Comparison of ENCODE assay signal across 8 cellular contexts in the genomic region with DNA sequence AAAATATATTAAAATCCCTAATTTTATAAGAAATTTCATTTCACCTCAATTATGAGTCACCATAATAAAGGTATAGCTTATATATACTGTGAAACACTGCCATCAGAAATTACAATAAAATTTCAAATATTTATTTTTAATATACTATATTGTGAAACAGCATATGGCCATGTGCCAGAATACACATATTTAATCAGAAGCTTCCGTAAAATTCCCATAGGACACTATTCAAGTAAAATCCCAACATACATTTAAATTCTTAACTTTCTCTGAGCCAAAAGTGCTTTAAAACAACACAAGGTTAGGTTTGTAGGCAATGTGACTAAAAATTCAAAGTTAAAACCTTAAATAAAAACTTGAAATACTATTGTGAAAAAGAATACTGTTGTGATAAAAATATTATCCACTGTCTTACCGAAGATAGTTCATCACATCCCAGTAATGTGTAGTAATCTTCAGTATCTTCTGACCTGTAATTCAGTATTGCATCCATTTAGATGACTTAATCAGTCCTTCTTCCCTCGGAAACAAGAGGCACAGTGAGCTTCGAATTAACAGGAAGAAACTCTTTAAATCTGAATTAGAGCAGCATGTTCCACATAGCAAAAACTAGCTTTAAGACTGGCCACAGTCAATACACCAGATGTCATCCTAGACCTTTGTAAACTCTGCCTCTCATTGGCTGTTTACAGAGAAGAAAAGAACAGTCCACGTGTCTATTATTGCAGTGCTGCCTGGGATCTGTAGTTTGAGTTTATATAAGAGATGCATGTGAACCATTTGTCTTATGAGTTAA. TPM values are rescaled to one million over a fixed set of nuclear protein-coding genes. Genes with fewer than 3 reads are reported as not detected.
DNase-seq lines count a peak whose midpoint lies in the region; ATAC-seq and TF ChIP-seq lines count a peak whose summit lies in the region.

DNAJC12 (minus strand) TSS at position 670 of the 796 bp plus-strand sequence; CDS start at position 493, 177 bp downstream.

- H3K9me3 ChIP-seq in IMR-90 (ENCODE audit: control insufficient read depth, insufficient read depth, low read length) (peaks cover 5% of the 10 kb centered on the region; the same call in 1 of the 2 replicates), Panc1 (ENCODE audit: control insufficient read depth, insufficient read depth, low read depth, low read length) (no peaks in the 10 kb centered on the region), aorta (ENCODE audit: control insufficient read depth, low read length) (peaks cover 2% of the 10 kb centered on the region)

- BruUV-seq in IMR-90 (replicated peaks; lab: Mats Ljungman, UMichigan), result no TSS peak
- BruUV-seq in Panc1 (replicated peaks; lab: Mats Ljungman, UMichigan), result no TSS peak

- H3K18ac ChIP-seq in IMR-90 (ENCODE audit: low read depth, low read length), result peak within 1 kb of the TSS; percentile 24

- TF ChIP-seq POLR2A in IMR-90 (IDR thresholded peaks at IDR 0.05; ENCODE audit: low read depth, low read length), result no peak

- H3K36me3 ChIP-seq in IMR-90 (ENCODE audit: control insufficient read depth, insufficient read depth, low read length) (no peaks in the 10 kb centered on the region), Panc1 (ENCODE audit: control insufficient read depth, insufficient read depth, low read length) (no peaks in the 10 kb centered on the region), aorta (ENCODE audit: control insufficient read depth in 1 of 2, insufficient read depth in 2 of 2, low read length in 1 of 2) (no peaks in the 10 kb centered on the region)

- H3K4me2 ChIP-seq in IMR-90 (ENCODE audit: low read depth, low read length), result peak within 1 kb of the TSS; percentile 82

- H3K56ac ChIP-seq in IMR-90 (ENCODE audit: extremely low read depth, insufficient read depth, low read length), result no peak within 1 kb of the TSS

- TF ChIP-seq CTCF in IMR-90 (conservative IDR thresholded peaks at IDR 0.05; ENCODE audit: low read depth, low read length) (no peak), Panc1 (IDR thresholded peaks at IDR 0.05) (no peak)

- H2AFZ ChIP-seq in IMR-90 (replicated peaks; ENCODE audit: low read length, poor library complexity), result no peak within 1 kb of the TSS

- in situ Hi-C loops in IMR-90 (cut with MboI; ENCODE audit: low sequenced_read_pairs), result no loop called here
- in situ Hi-C loops in Panc1 (cut with HindIII; ENCODE audit: low pct_unique_long_range_greater_than_20kb, low sequenced_read_pairs), result no loop called here

- POLR2A ChIA-PET in IMR-90 (lab: Charles Lee; ENCODE audit: unreplicated experiment) (no interaction called here), Panc1 (lab: Charles Lee) (no interaction called here)

- peak within 1 kb of the TSS; percentile 17; the same call in 1 of the 2 replicates for H3K4me3 ChIP-seq in IMR-90 (ENCODE audit: insufficient read depth, low read depth, low read length)
- H3K4me3 ChIP-seq in Panc1 (ENCODE audit: low read depth in 2 of 2, low read length in 2 of 2), result peak within 1 kb of the TSS; percentile 2 to 4; a peak in 1 of 4 replicates
- H3K4me3 ChIP-seq in aorta (ENCODE audit: low read length in 2 of 2), result peak within 1 kb of the TSS in 1 of 2 donors; percentile 41

- dilution Hi-C loops in IMR-90 (cut with HindIII; ENCODE audit: low sequenced_read_pairs, unreplicated experiment), result no loop called here

- TF ChIP-seq RAD21 in IMR-90 (IDR thresholded peaks at IDR 0.05; ENCODE audit: low read length), result no peak

- H3K4ac ChIP-seq in IMR-90 (ENCODE audit: low read depth, low read length), result no peak within 1 kb of the TSS

- no peak within 1 kb of the TSS; the same call in 1 of the 2 replicates for H4K5ac ChIP-seq in IMR-90 (ENCODE audit: low read depth, low read length)

- no peak within 1 kb of the TSS for H2BK5ac ChIP-seq in IMR-90 (ENCODE audit: low read depth, low read length, poor library complexity, severe bottlenecking)

- H3K4me1 ChIP-seq in IMR-90 (ENCODE audit: control insufficient read depth, insufficient read depth, low read length) (no peaks in the 10 kb centered on the region), Panc1 (ENCODE audit: control insufficient read depth, insufficient read depth, low read length) (no peaks in the 10 kb centered on the region), aorta (ENCODE audit: control insufficient read depth in 1 of 2, insufficient read depth in 2 of 2, low read length in 2 of 2) (no peaks in the 10 kb centered on the region)

- DNase-seq in Ammon's horn (ENCODE audit: low spot score), result peak; percentile 90
- DNase-seq in IMR-90, result peak; percentile 82
- DNase-seq in Panc1 (ENCODE audit: low read depth, low spot score), result no peak
- DNase-seq in cerebellum (ENCODE audit: low spot score), result peak; percentile 91
- DNase-seq in medulla oblongata (ENCODE audit: extremely low spot score), result peak; percentile 91
- DNase-seq in aorta, result no peak

- no peak within 1 kb of the TSS for H2BK15ac ChIP-seq in IMR-90 (ENCODE audit: low read depth, low read length)

- H2AK5ac ChIP-seq in IMR-90 (ENCODE audit: low read depth, low read length), result no peak within 1 kb of the TSS

- no peak within 1 kb of the TSS for H2AK9ac ChIP-seq in IMR-90 (replicated peaks; ENCODE audit: low read depth, low read length, poor library complexity)

- H4K8ac ChIP-seq in IMR-90 (ENCODE audit: low read depth in 2 of 2, low read length in 2 of 2), result peak within 1 kb of the TSS; percentile 43 to 76; a peak in 3 of 4 replicates

- ATAC-seq in GM18868 (IDR thresholded peaks at IDR 0.05; ENCODE audit: unreplicated experiment), result peak; percentile 97
- peak; percentile 98 for ATAC-seq in IMR-90 (ENCODE audit: low read depth)
- ATAC-seq in Panc1, result peak; percentile 86
- peak; percentile 80 for ATAC-seq in aorta (ENCODE audit: low FRiP score)
- ATAC-seq in HG02970 (IDR thresholded peaks at IDR 0.05; ENCODE audit: low FRiP score, unreplicated experiment), result no peak

- H3K27ac ChIP-seq in IMR-90 (ENCODE audit: insufficient read depth, low read length) (no peak within 1 kb of the TSS; the same call in 1 of the 2 replicates), Panc1 (ENCODE audit: low read length) (no peak within 1 kb of the TSS), aorta (ENCODE audit: low read depth in 1 of 2, low read length in 2 of 2) (no peak within 1 kb of the TSS)

- peaks cover 4% of the 10 kb centered on the region; the same call in 1 of the 2 replicates for H3K9me1 ChIP-seq in IMR-90 (ENCODE audit: insufficient read depth, low read length)

- no peaks in the 10 kb centered on the region for H4K20me1 ChIP-seq in IMR-90 (ENCODE audit: insufficient read depth, low read length)

- intact Hi-C loops in IMR-90 (cut with micrococcal nuclease) (no loop called here), Panc1 (cut with micrococcal nuclease; ENCODE audit: unreplicated experiment) (no loop called here), aorta (cut with DNase I) (no loop called here)

- CTCF ChIA-PET in IMR-90 (lab: Yijun Ruan, JAX) (interaction anchor here (1.0 kb wide), 2 partner anchors 9 to 17 kb away, joined by 4 to 5 read pairs; no protein-coding TSS in a partner anchor), Panc1 (lab: Charles Lee) (no interaction called here)

- no peak within 1 kb of the TSS for H4K91ac ChIP-seq in IMR-90 (ENCODE audit: insufficient read depth, low read depth, low read length)

- H3K14ac ChIP-seq in IMR-90 (replicated peaks; ENCODE audit: low read depth, low read length), result no peak within 1 kb of the TSS

- no peak within 1 kb of the TSS for H3K23ac ChIP-seq in IMR-90 (ENCODE audit: low read depth, low read length)

- H3K79me1 ChIP-seq in IMR-90 (ENCODE audit: low read depth in 1 of 2, low read length in 2 of 2), result no peaks in the 10 kb centered on the region

- H2BK120ac ChIP-seq in IMR-90 (ENCODE audit: low read depth, low read length), result 0 out of 2 replicates have a peak within 1 kb of the TSS, but pooled peaks have one; percentile 32

- no CpG with 5 or more reads among the region's 5 CpGs for WGBS in IMR-90 (ENCODE audit: extremely low coverage in 2 of 2, insufficient read length in 1 of 2), 2 experiments
- 4 to 7% methylated on average over 5 of the region's 5 CpGs for WGBS in aorta, 2 donors

- H3K27me3 ChIP-seq in IMR-90 (ENCODE audit: control insufficient read depth, insufficient read depth, low read length) (no peaks in the 10 kb centered on the region), Panc1 (ENCODE audit: control insufficient read depth, insufficient read depth, low read length) (no peaks in the 10 kb centered on the region), aorta (ENCODE audit: control insufficient read depth in 1 of 2, insufficient read depth in 2 of 2, low read length in 1 of 2) (no peaks in the 10 kb centered on the region)

- no peak within 1 kb of the TSS for H2BK20ac ChIP-seq in IMR-90 (ENCODE audit: low read depth, low read length)

- peak within 1 kb of the TSS; percentile 24; the same call in 1 of the 2 replicates for H3K9ac ChIP-seq in IMR-90 (ENCODE audit: low read depth, low read length)

TF ChIP-seq in IMR-90, 13 proteins besides CTCF, POLR2A, EP300 and RAD21:
- peak; percentile 69; the same call in 1 of the 2 replicates for TF ChIP-seq USF2 (IDR thresholded peaks at IDR 0.05; ENCODE audit: low read depth, low read length)
- TF ChIP-seq CEBPB (IDR thresholded peaks at IDR 0.05; ENCODE audit: low read depth, low read length), result no peak

RNA-seq across cellular contexts. Expression of gene DNAJC12, which starts in this region (rescaled TPM):
- total RNA-seq in IMR-90 (2012; rRNA removed) (1.7 and 2.3 TPM in 2 replicates), Panc1 (2021; ENCODE audit: unreplicated experiment) (0.44 TPM), cerebellum (12.3 TPM), aorta (1 to 10 TPM; 1.9 to 4.1 TPM)
- polyA plus RNA-seq in IMR-90 (2012; rRNA removed) (2.0 and 2.9 TPM in 2 replicates), aorta (1 to 10 TPM; 1.7 to 4.4 TPM)
- 0.36 and 1.1 TPM in 2 replicates for polyA plus RNA-seq in IMR-90 (2012; cell fraction: cytosol; rRNA removed)
- polyA plus RNA-seq in IMR-90 (2012; cell fraction: nucleus; rRNA removed; ENCODE audit: low replicate concordance), result 0.05 and 1.1 TPM in 2 replicates
- polyA plus RNA-seq in Panc1 (2012; ENCODE audit: insufficient read length), result 0.39 TPM

Comparison
In these comparisons a context has a peak if more than half of its experiments do, and no peak if none do; other contexts are left out.
1. Peak in ATAC-seq and H3K4me3 ChIP-seq in Panc1; RNA of the gene not detected or under 1 TPM.
2. DNase-seq: peak in Ammon's horn (single experiment), IMR-90 (single experiment), cerebellum (single experiment) and medulla oblongata (single experiment); none in Panc1 (single experiment) and aorta (0 of 2).